In genomic region chr3:127284258-127284657, GRCh38 we compare ENCODE assay signal across 11 cellular contexts. TPM values are rescaled to one million over a fixed set of nuclear protein-coding genes. Genes with fewer than 3 reads are reported as not detected.
"Had no signal": no experiment of that assay in that cellular context is flagged by ENCODE, and none has a peak within 500 bp of the region (broad histone marks: within the 10 kb centered on the region; RNA-seq: fewer than 3 reads in every experiment).

No MANE protein-coding gene starts in this region.

- H3K4me3 ChIP-seq: GM23248, GM23338, HAP-1 had no signal

- H3K27ac ChIP-seq: GM23248 had no signal

- ATAC-seq: GM23338, HCT116 had no signal

- H3K9ac ChIP-seq: GM23248 had no signal

- H3K36me3 ChIP-seq: HAP-1 had no signal

- H3K9me3 ChIP-seq: HAP-1 had no signal

- H3K4me2 ChIP-seq: GM23338 had no signal

- H3K27ac Mint-ChIP-seq: GM23338, H9, HFFc6 had no signal

- H3K4me1 ChIP-seq: HAP-1 had no signal

- DNase-seq: GM23248, GOT3, H7, H9, HCEC 1CT, HFFc6 had no signal

- H3K4me3 Mint-ChIP-seq: GM23338, H9, HFFc6 had no signal

- H2AFZ ChIP-seq: GM23248, GM23338 had no signal

RNA-seq across cellular contexts. Expression of gene PRR20G, which starts 3.6 kb away (rescaled TPM):
- total RNA-seq: GM23248, GM23338, H1, H4, H7, HFFc6 had no signal
- polyA plus RNA-seq: GM23248 had no signal
